ENCODE assay signal across 8 cellular contexts in genomic region chr2:100580474-100581264, GRCh38. TPM values are rescaled to one million over a fixed set of nuclear protein-coding genes. Genes with fewer than 3 reads are reported as not detected.
DNase-seq lines count a peak whose midpoint lies in the region; ATAC-seq and TF ChIP-seq lines count a peak whose summit lies in the region.

No MANE protein-coding gene starts in this region.

- ATAC-seq in GM21825 (IDR thresholded peaks at IDR 0.05; ENCODE audit: unreplicated experiment) (peak; percentile 73), omental fat pad (ENCODE audit: low FRiP score) (peak; percentile 39)

- DNase-seq in GDM1 (lab: John Stamatoyannopoulos, UW) (peak; percentile 13), NOMO-1 (lab: John Stamatoyannopoulos, UW; ENCODE audit: unreplicated experiment in 2 of 2) (peak; percentile 20 to 71), omental fat pad (ENCODE audit: low spot score) (no peak), erythroblast (lab: John Stamatoyannopoulos, UW) (no peak), kidney tubule cell (ENCODE audit: low spot score) (no peak), posterior vena cava (ENCODE audit: low spot score) (no peak)
- DNase-seq in activated T-helper 9 cell treated with anti-CD3 and anti-CD28 coated beads, Interleukin-2, amount 50 U/mL, for 16 hours (ENCODE audit: low read depth) = peak; percentile 20

- no peak for TF ChIP-seq POLR2A in erythroblast (IDR thresholded peaks at IDR 0.05; ENCODE audit: low read length)

- intact Hi-C loops in posterior vena cava (cut with DNase I) = no loop called here

- TF ChIP-seq CTCF in omental fat pad (IDR thresholded peaks at IDR 0.05) = no peak

RNA-seq across cellular contexts. Expression of gene PDCL3, which starts 17.9 kb away (rescaled TPM):
- total RNA-seq in omental fat pad (10 to 100 TPM; 11.3 to 17.4 (median 14.0) TPM), posterior vena cava (10 to 100 TPM; 24.9 to 39.4 TPM)

Comparison
In these comparisons a context has a peak if more than half of its experiments do, and no peak if none do; other contexts are left out.
1. DNase-seq: peak in GDM1 (single experiment), NOMO-1 (2 of 2) and activated T-helper 9 cell treated with anti-CD3 and anti-CD28 coated beads, Interleukin-2, amount 50 U/mL, for 16 hours (single experiment); none in omental fat pad (single experiment), erythroblast (0 of 2), kidney tubule cell (single experiment) and posterior vena cava (single experiment).